In genomic region chr3:58471025-58471887, GRCh38 we compare ENCODE assay signal across 1 cellular context.
TF ChIP-seq lines count a peak whose summit lies in the region.

No MANE protein-coding gene starts in this region.

TF ChIP-seq in HepG2, 621 proteins besides CTCF, POLR2A, EP300 and RAD21 (continued from another document and continues in another):
- TF ChIP-seq NFAT5 (CRISPR knock-in tag; IDR thresholded peaks at IDR 0.05) (no peak), ZBTB1 (CRISPR knock-in tag; IDR thresholded peaks at IDR 0.05; ENCODE audit: borderline replicate concordance) (no peak), ZNF207 (IDR thresholded peaks at IDR 0.05; ENCODE audit: borderline replicate concordance) (no peak), ERF (CRISPR knock-in tag; IDR thresholded peaks at IDR 0.05) (peak; percentile 88), ZNF205 (CRISPR knock-in tag; IDR thresholded peaks at IDR 0.05) (peak; percentile 62; the same call in 1 of the 2 replicates), ZNF547 (CRISPR knock-in tag; IDR thresholded peaks at IDR 0.05) (no peak), ZNF776 (CRISPR knock-in tag; IDR thresholded peaks at IDR 0.05) (no peak), NR2C2 (CRISPR knock-in tag; IDR thresholded peaks at IDR 0.05; ENCODE audit: borderline replicate concordance) (peak; percentile 56; the same call in 1 of the 2 replicates), ZC3H13 (CRISPR knock-in tag; IDR thresholded peaks at IDR 0.05) (no peak), SOX6 (IDR thresholded peaks at IDR 0.05) (no peak), SOX6 (CRISPR knock-in tag; IDR thresholded peaks at IDR 0.05) (peak; percentile 96), E2F5 (CRISPR knock-in tag; conservative IDR thresholded peaks at IDR 0.05) (no peak), ZNF225 (CRISPR knock-in tag; IDR thresholded peaks at IDR 0.05) (no peak), ZNF557 (CRISPR knock-in tag; IDR thresholded peaks at IDR 0.05) (peak; percentile 62; the same call in 1 of the 2 replicates), ZNF615 (CRISPR knock-in tag; IDR thresholded peaks at IDR 0.05; ENCODE audit: borderline replicate concordance) (0 out of 2 replicates have a peak, but pooled peaks have one; percentile 72), ZBTB49 (CRISPR knock-in tag; IDR thresholded peaks at IDR 0.05; ENCODE audit: borderline replicate concordance) (no peak), ZNF619 (CRISPR knock-in tag; IDR thresholded peaks at IDR 0.05) (0 out of 2 replicates have a peak, but pooled peaks have one; percentile 41), CENPX (CRISPR knock-in tag; IDR thresholded peaks at IDR 0.05) (no peak), CREM (IDR thresholded peaks at IDR 0.05) (peak; percentile 89), CREM (CRISPR knock-in tag; IDR thresholded peaks at IDR 0.05) (no peak), SRY (CRISPR knock-in tag; IDR thresholded peaks at IDR 0.05) (peak; percentile 66; the same call in 1 of the 2 replicates), ZNF577 (CRISPR knock-in tag; IDR thresholded peaks at IDR 0.05; ENCODE audit: borderline replicate concordance, low read depth) (no peak), FOXK1 (CRISPR knock-in tag; IDR thresholded peaks at IDR 0.05; ENCODE audit: borderline replicate concordance, low read depth) (peak; percentile 42; the same call in 1 of the 2 replicates), MAFF (IDR thresholded peaks at IDR 0.05; ENCODE audit: low read depth, low read length) (0 out of 2 replicates have a peak, but pooled peaks have one; percentile 21), DDIT3 (CRISPR knock-in tag; IDR thresholded peaks at IDR 0.05) (no peak), ZEB1 (IDR thresholded peaks at IDR 0.05; ENCODE audit: insufficient replicate concordance, low read depth) (peak; percentile 52), ZNF724P (CRISPR knock-in tag; IDR thresholded peaks at IDR 0.05; ENCODE audit: borderline replicate concordance) (peak; percentile 60; the same call in 1 of the 2 replicates), PRDM4 (CRISPR knock-in tag; IDR thresholded peaks at IDR 0.05; ENCODE audit: borderline replicate concordance) (no peak), ZNF775 (CRISPR knock-in tag; IDR thresholded peaks at IDR 0.05; ENCODE audit: borderline replicate concordance) (0 out of 2 replicates have a peak, but pooled peaks have one; percentile 20), DBP (CRISPR knock-in tag; IDR thresholded peaks at IDR 0.05; ENCODE audit: not compliant biosample characterization) (no peak), ZNF737 (CRISPR knock-in tag; IDR thresholded peaks at IDR 0.05; ENCODE audit: borderline replicate concordance) (no peak), ZNF761 (CRISPR knock-in tag; conservative IDR thresholded peaks at IDR 0.05) (0 out of 2 replicates have a peak, but pooled peaks have one; percentile 26), ZNF337 (CRISPR knock-in tag; IDR thresholded peaks at IDR 0.05; ENCODE audit: borderline replicate concordance, low read depth) (0 out of 2 replicates have a peak, but pooled peaks have one; percentile 46), THAP11 (CRISPR knock-in tag; IDR thresholded peaks at IDR 0.05) (peak; percentile 48), ZZZ3 (CRISPR knock-in tag; IDR thresholded peaks at IDR 0.05; ENCODE audit: borderline replicate concordance) (no peak), ISL2 (CRISPR knock-in tag; IDR thresholded peaks at IDR 0.05) (peak; percentile 89), MIXL1 (CRISPR knock-in tag; IDR thresholded peaks at IDR 0.05) (peak; percentile 67), SOX13 (IDR thresholded peaks at IDR 0.05) (peak; percentile 86), SOX13 (CRISPR knock-in tag; conservative IDR thresholded peaks at IDR 0.05 in 1 of 2, IDR thresholded peaks at IDR 0.05 in 1 of 2) (peak in 1 of 2 experiments; percentile 92; a peak in 2 of 4 replicates), ZNF572 (CRISPR knock-in tag; IDR thresholded peaks at IDR 0.05) (no peak), ZBTB38 (CRISPR knock-in tag; IDR thresholded peaks at IDR 0.05) (no peak), RARA (CRISPR knock-in tag; IDR thresholded peaks at IDR 0.05) (peak; percentile 89), TBP (CRISPR knock-in tag; IDR thresholded peaks at IDR 0.05) (no peak), ZNF333 (CRISPR knock-in tag; IDR thresholded peaks at IDR 0.05; ENCODE audit: borderline replicate concordance) (no peak), MED1 (CRISPR knock-in tag; IDR thresholded peaks at IDR 0.05) (peak; percentile 89), MYPOP (CRISPR knock-in tag; IDR thresholded peaks at IDR 0.05) (0 out of 2 replicates have a peak, but pooled peaks have one; percentile 85), ZMYM4 (CRISPR knock-in tag; IDR thresholded peaks at IDR 0.05) (peak; percentile 64), CAMTA2 (CRISPR knock-in tag; IDR thresholded peaks at IDR 0.05; ENCODE audit: borderline replicate concordance) (no peak), ZFP36L1 (CRISPR knock-in tag; IDR thresholded peaks at IDR 0.05) (peak; percentile 64; the same call in 1 of the 2 replicates), ARNT (IDR thresholded peaks at IDR 0.05) (no peak), MTF1 (CRISPR knock-in tag; IDR thresholded peaks at IDR 0.05) (no peak), SMC3 (IDR thresholded peaks at IDR 0.05; ENCODE audit: low read length) (no peak; the same call in 1 of the 2 replicates), BCLAF1 (IDR thresholded peaks at IDR 0.05) (no peak), ZNF251 (CRISPR knock-in tag; IDR thresholded peaks at IDR 0.05) (no peak), ZNF891 (CRISPR knock-in tag; IDR thresholded peaks at IDR 0.05) (no peak), SRF (IDR thresholded peaks at IDR 0.05; ENCODE audit: low read depth, low read length) (no peak), ZNF839 (CRISPR knock-in tag; IDR thresholded peaks at IDR 0.05; ENCODE audit: borderline replicate concordance) (no peak), TARDBP (CRISPR knock-in tag; IDR thresholded peaks at IDR 0.05) (peak; percentile 29; the same call in 1 of the 2 replicates), RBFOX2 (IDR thresholded peaks at IDR 0.05; ENCODE audit: low read depth, low read length) (no peak)
